ENCODE assay signal across 8 cellular contexts in genomic region chr2:215982465-215982875, GRCh38. TPM values are rescaled to one million over a fixed set of nuclear protein-coding genes. Genes with fewer than 3 reads are reported as not detected.
A peak's percentile ranks its signal among the peaks of the same experiment; 100 is the strongest.
DNase-seq lines count a peak whose midpoint lies in the region; ATAC-seq, FAIRE-seq and TF ChIP-seq lines count a peak whose summit lies in the region.

No MANE protein-coding gene starts in this region.

- TF ChIP-seq POLR2A in GM12891 (IDR thresholded peaks at IDR 0.05; ENCODE audit: low read depth, low read length) = no peak

- TF ChIP-seq CTCF in GM13976 (IDR thresholded peaks at IDR 0.05; ENCODE audit: borderline replicate concordance, control extremely low read depth, extremely low read depth, insufficient read depth, missing control alignments) = no peak

- no peaks in the 10 kb centered on the region for H3K4me1 ChIP-seq in Karpas-422 (ENCODE audit: low read length)

- no peaks in the 10 kb centered on the region for H3K36me3 ChIP-seq in Karpas-422 (ENCODE audit: insufficient read depth, low read length)

- H3K9me3 ChIP-seq in Karpas-422 (ENCODE audit: low read length) = no peaks in the 10 kb centered on the region

- H3K79me2 ChIP-seq in Karpas-422 (ENCODE audit: low read length) = no peaks in the 10 kb centered on the region

- H3K27ac ChIP-seq in Karpas-422 (ENCODE audit: low read length) = no peak overlapping the region

- no peak overlapping the region for H3K4me3 ChIP-seq in Karpas-422 (ENCODE audit: low read length)

- H4K20me1 ChIP-seq in Karpas-422 (ENCODE audit: insufficient read depth, low read depth, low read length) = no peaks in the 10 kb centered on the region

- DNase-seq in GM13976 (ENCODE audit: low spot score) (peak; percentile 20), NCI-H510A (lab: John Stamatoyannopoulos, UW) (peak; percentile 64), iris pigment epithelial cell (ENCODE audit: low read depth) (peak; percentile 79), RPMI8226 (no peak), GM12891 (ENCODE audit: insufficient read length, low spot score) (no peak), Karpas-422 (no peak), NCI-H2227 treated with DMSO at 0.1 percent for 48 hours (lab: John Stamatoyannopoulos, UW) (no peak)

- FAIRE-seq in GM12891 (lab: Jason Lieb, UNC) = no peak

- peak; percentile 47 for ATAC-seq in GM21786 (IDR thresholded peaks at IDR 0.05; ENCODE audit: unreplicated experiment)

- H3K9ac ChIP-seq in Karpas-422 (ENCODE audit: low read length) = no peak overlapping the region

- no peaks in the 10 kb centered on the region for H3K27me3 ChIP-seq in Karpas-422 (ENCODE audit: low read length)

- H3K9me2 ChIP-seq in Karpas-422 (replicated peaks; ENCODE audit: insufficient read depth, low read length) = no peaks in the 10 kb centered on the region

- no peak overlapping the region for H3K4me2 ChIP-seq in Karpas-422 (ENCODE audit: low read depth, low read length, poor library complexity, severe bottlenecking)

- H2AFZ ChIP-seq in Karpas-422 (ENCODE audit: low read length) = no peak overlapping the region

- in situ Hi-C loops in GM13976 (cut with MboI; ENCODE audit: low sequenced_read_pairs, unreplicated experiment) = no loop called here

TF ChIP-seq in GM12891, 5 proteins besides CTCF, POLR2A, EP300 and RAD21:
- TF ChIP-seq TAF1 (IDR thresholded peaks at IDR 0.05; ENCODE audit: low read depth, low read length) (no peak), POU2F2 (IDR thresholded peaks at IDR 0.05; ENCODE audit: low read depth, low read length) (no peak), POLR2AphosphoS5 (IDR thresholded peaks at IDR 0.05; ENCODE audit: low read depth, low read length) (no peak), PAX5 (IDR thresholded peaks at IDR 0.05; ENCODE audit: insufficient read depth, low read length, severe bottlenecking) (no peak), SPI1 (IDR thresholded peaks at IDR 0.05; ENCODE audit: low read depth, low read length) (no peak)

RNA-seq across cellular contexts. Expression of gene MREG, which starts 30.9 kb away (rescaled TPM):
- 24.3 TPM for polyA plus RNA-seq in GM12891 (2012; ENCODE audit: low read depth, missing spikeins)
- 0.11 and 0.15 TPM in 2 replicates for total RNA-seq in Karpas-422 (2014; rRNA removed; shearing (Covaris generic); ENCODE audit: low replicate concordance)

Comparison
In these comparisons a context has a peak if more than half of its experiments do, and no peak if none do; other contexts are left out.
1. DNase-seq: peak in GM13976 (single experiment), NCI-H510A (single experiment) and iris pigment epithelial cell (single experiment); none in RPMI8226 (single experiment), GM12891 (single experiment), Karpas-422 (single experiment) and NCI-H2227 treated with DMSO at 0.1 percent for 48 hours (single experiment).